Comparison of ENCODE assay signal across 18 cellular contexts in the genomic region with DNA sequence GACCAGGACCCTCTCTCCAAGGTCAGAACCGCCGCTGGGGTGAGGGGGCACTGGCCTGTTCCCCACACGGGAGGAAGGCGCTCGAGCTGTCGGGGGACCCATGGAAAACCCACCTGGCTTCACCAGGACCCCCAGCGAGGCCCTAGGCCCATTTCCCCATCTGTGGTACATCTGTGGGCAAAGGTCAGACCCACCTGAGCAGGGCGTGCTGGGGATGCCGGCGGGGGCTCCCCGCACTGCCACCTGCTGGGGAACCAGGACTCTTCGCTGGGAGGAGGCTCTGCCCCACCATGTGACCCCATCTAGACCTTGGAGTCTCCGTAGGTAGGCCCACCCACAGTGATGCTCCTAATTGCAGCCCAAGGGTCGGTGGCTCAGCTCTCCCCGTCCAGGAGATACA. TPM values are rescaled to one million over a fixed set of nuclear protein-coding genes. Genes with fewer than 3 reads are reported as not detected.
A peak's percentile ranks its signal among the peaks of the same experiment; 100 is the strongest.
DNase-seq lines count a peak whose midpoint lies in the region; ATAC-seq, FAIRE-seq and TF ChIP-seq lines count a peak whose summit lies in the region.
"Had no signal": no experiment of that assay in that cellular context is flagged by ENCODE, and none has a peak within 500 bp of the region (broad histone marks: within the 10 kb centered on the region; RNA-seq: fewer than 3 reads in every experiment).

No MANE protein-coding gene starts in this region.

- no peaks in the 10 kb centered on the region for H4K20me1 ChIP-seq in K562 (replicated peaks; ENCODE audit: control insufficient read depth, insufficient read depth, low read length)

- intact Hi-C loops in K562 (cut with micrococcal nuclease) = no loop called here
- intact Hi-C loops in uterus (cut with DNase I; ENCODE audit: low total_unique reads) = no loop called here

- TF ChIP-seq CTCF in D721Med (IDR thresholded peaks at IDR 0.05; ENCODE audit: insufficient read depth, missing control alignments) (peak; percentile 3), HFF-Myc (IDR thresholded peaks at IDR 0.05; ENCODE audit: low read depth, low read length, missing control alignments) (peak; percentile 47), K562 (IDR thresholded peaks at IDR 0.05 in 2 of 3, conservative IDR thresholded peaks at IDR 0.05 in 1 of 3; ENCODE audit: insufficient read depth in 2 of 3, low read depth in 1 of 3, low read length in 3 of 3) (peak; percentile 22 to 45 (median 30); a peak in 4 of 6 replicates), mesothelial cell of epicardium (IDR thresholded peaks at IDR 0.05; ENCODE audit: unreplicated experiment) (no peak), type B pancreatic cell (conservative IDR thresholded peaks at IDR 0.05) (no peak), uterus (IDR thresholded peaks at IDR 0.05) (no peak)

- H3K9ac ChIP-seq in K562 (ENCODE audit: insufficient read depth in 1 of 2, low read depth in 2 of 2, low read length in 2 of 2) = no peak overlapping the region

- H3K4me1 ChIP-seq in K562 (replicated peaks in 1 of 2; ENCODE audit: control insufficient read depth in 2 of 2, insufficient read depth in 2 of 2, low read length in 2 of 2) = peaks cover 0 to 15% of the 10 kb centered on the region in 2 experiments; a peak in 3 of 5 replicates
- H3K4me1 ChIP-seq in uterus = no peaks in the 10 kb centered on the region
- H3K4me1 ChIP-seq: gastrocnemius medialis, left ventricle myocardium inferior had no signal

- H3K4me3 Mint-ChIP-seq in mesothelial cell of epicardium (no peak overlapping the region), type B pancreatic cell (no peak overlapping the region)

- peak; percentile 70 for ATAC-seq in K562
- ATAC-seq: gastrocnemius medialis had no signal

- no peak overlapping the region for H3K4me3 ChIP-seq in HFF-Myc (replicated peaks; ENCODE audit: low read depth, low read length)
- H3K4me3 ChIP-seq in K562 = no peak overlapping the region
- H3K4me3 ChIP-seq in uterus = no peak overlapping the region
- H3K4me3 ChIP-seq: gastrocnemius medialis, left ventricle myocardium inferior, SJSA1 had no signal

- DNase-seq in D721Med (ENCODE audit: insufficient read length, low spot score) (no peak), HFF-Myc (ENCODE audit: extremely low read depth, low read depth) (no peak), K562 (ENCODE audit: extremely low read depth in 1 of 4, low spot score in 3 of 4) (peak in 2 of 4 experiments; percentile 10 to 33), left kidney (ENCODE audit: low read depth, low spot score) (peak; percentile 15), mesothelial cell of epicardium (ENCODE audit: low spot score in 2 of 2, unreplicated experiment in 2 of 2) (no peak), type B pancreatic cell (ENCODE audit: extremely low spot score, unreplicated experiment) (no peak), uterus (no peak), middle frontal gyrus (ENCODE audit: extremely low spot score, low spot score) (no peak)
- DNase-seq: activated CD4-positive, alpha-beta T cell treated with anti-CD3 and anti-CD28 coated beads for 1 hour; activated gamma-delta T cell; cerebellar nuclear complex; gastrocnemius medialis; left ventricle myocardium inferior; NCI-H524 treated with DMSO at 0.1 percent for 48 hours; stimulated activated CD4-positive, alpha-beta T cell treated with anti-CD3 and anti-CD28 coated beads, Interleukin-15, amount 100 ng/mL, for 24 hours had no signal

- FAIRE-seq in D721Med (lab: Jason Lieb, UNC) (no peak), K562 (lab: Jason Lieb, UNC) (no peak)
- FAIRE-seq: GM18507 had no signal

- peaks cover 6% of the 10 kb centered on the region for H3K27me3 Mint-ChIP-seq in mesothelial cell of epicardium (ENCODE audit: low read depth)
- peaks cover 5% of the 10 kb centered on the region for H3K27me3 Mint-ChIP-seq in type B pancreatic cell

- H3K9me3 Mint-ChIP-seq in mesothelial cell of epicardium (no peaks in the 10 kb centered on the region), type B pancreatic cell (no peaks in the 10 kb centered on the region)

- H3K36me3 Mint-ChIP-seq in mesothelial cell of epicardium (peaks cover 13% of the 10 kb centered on the region), type B pancreatic cell (peaks cover 5% of the 10 kb centered on the region)

- H2AFZ ChIP-seq in K562 (ENCODE audit: low read depth, low read length) = no peak overlapping the region

- TF ChIP-seq EP300 in K562 (IDR thresholded peaks at IDR 0.05; ENCODE audit: low read length) = no peak

- TF ChIP-seq RAD21 in K562 (CRISPR knock-in tag; conservative IDR thresholded peaks at IDR 0.05 in 1 of 2, IDR thresholded peaks at IDR 0.05 in 1 of 2) = 0 out of 4 replicates have a peak, but pooled peaks of 1 of the 2 experiments have one; percentile 5

- no peaks in the 10 kb centered on the region for H3K9me3 ChIP-seq in K562 (replicated peaks; ENCODE audit: control insufficient read depth, insufficient read depth, low read depth, low read length)
- H3K9me3 ChIP-seq in uterus = no peaks in the 10 kb centered on the region
- H3K9me3 ChIP-seq: gastrocnemius medialis, left ventricle myocardium inferior, neutrophil, SJSA1 had no signal

- no TSS peak for BruUV-seq in K562 (replicated peaks; lab: Mats Ljungman, UMichigan)

- H3K27ac ChIP-seq in K562 (ENCODE audit: extremely low read depth, low read depth, low read length) = no peak overlapping the region
- H3K27ac ChIP-seq in uterus = no peak overlapping the region
- H3K27ac ChIP-seq: gastrocnemius medialis, left ventricle myocardium inferior, neutrophil, SJSA1 had no signal

- H3K36me3 ChIP-seq in K562 (ENCODE audit: control insufficient read depth, insufficient read depth, low read length) (peaks cover 17% of the 10 kb centered on the region; the same call in 1 of the 3 replicates), uterus (no peaks in the 10 kb centered on the region)

- H3K9me1 ChIP-seq in K562 (ENCODE audit: control insufficient read depth, insufficient read depth, low read length) = no peaks in the 10 kb centered on the region

- CTCF ChIA-PET in K562 (lab: Yijun Ruan, JAX; ENCODE audit: low intra/inter-chr PET ratio) = no interaction called here

- no peaks in the 10 kb centered on the region for H3K79me2 ChIP-seq in K562 (ENCODE audit: control insufficient read depth, insufficient read depth, low read length)

- POLR2A ChIA-PET in K562 (lab: Yijun Ruan, JAX) = no interaction called here

- H3K4me2 ChIP-seq in K562 (ENCODE audit: insufficient read depth, low read length) = no peak overlapping the region

- H3K27me3 ChIP-seq in K562 (ENCODE audit: control insufficient read depth in 2 of 2, insufficient read depth in 2 of 2, low read length in 2 of 2) (no peaks in the 10 kb centered on the region; a peak in 2 of 5 replicates), uterus (no peaks in the 10 kb centered on the region)
- H3K27me3 ChIP-seq: SJSA1 had no signal

- 88% methylated on average over 15 of the region's 15 CpGs for WGBS in K562 (ENCODE audit: insufficient coverage, low coverage, missing lambda C conversion rate)

- H3K4me1 Mint-ChIP-seq in mesothelial cell of epicardium = peaks cover 7% of the 10 kb centered on the region
- no peaks in the 10 kb centered on the region for H3K4me1 Mint-ChIP-seq in type B pancreatic cell (ENCODE audit: unreplicated experiment)

- in situ Hi-C loops in K562 (cut with MboI) = no loop called here

- H3K27ac Mint-ChIP-seq in mesothelial cell of epicardium = no peak overlapping the region
- H3K27ac Mint-ChIP-seq in type B pancreatic cell = no peak overlapping the region

- TF ChIP-seq POLR2A in K562 (conservative IDR thresholded peaks at IDR 0.05) = no peak
- no peak for TF ChIP-seq POLR2A in uterus (IDR thresholded peaks at IDR 0.05)

RNA-seq across cellular contexts. Expression of a gene that starts 0.5 kb away (rescaled TPM):
- total RNA-seq in K562 (2011; cell fraction: chromatin; rRNA removed; ENCODE audit: low replicate concordance) = not detected in 2 replicates
- total RNA-seq in K562 (2011; cell fraction: nucleolus; rRNA removed) = not detected in 2 replicates
- total RNA-seq in K562 (2011; cell fraction: nucleoplasm; rRNA removed) = not detected in 2 replicates
- total RNA-seq in K562 (2014; rRNA removed) (not detected in 2 replicates), K562 (2014; rRNA removed; fragmentation: Illumina TruSeq; extraction: Trizol) (not detected in 2 replicates), K562 (2015; rRNA removed; fragmentation: Illumina TruSeq; extraction: Trizol) (not detected in 2 replicates), K562 (2021) (not detected in 2 replicates), mesothelial cell of epicardium (not detected in 3 replicates), type B pancreatic cell (ENCODE audit: low replicate concordance) (0.45 TPM in 1 of 2 replicates, not detected in the other), uterus (not detected)
- polyA plus RNA-seq in K562 (2011; rRNA removed) (not detected in 2 replicates), K562 (2014; fragmentation: Illumina TruSeq; extraction: Trizol) (not detected in 2 replicates), K562 (2014; fragmentation: Nextera tagmentation; extraction: Ambion mirVana) (under 1 TPM; 0.03 to 0.04 TPM), K562 (2014; rRNA removed) (not detected in 2 replicates)
- not detected in 2 replicates for polyA plus RNA-seq in K562 (2011; cell fraction: cytosol; rRNA removed)
- not detected in 2 replicates for polyA plus RNA-seq in K562 (2011; cell fraction: nucleus; rRNA removed)
- polyA plus RNA-seq in K562 (2012) = 0.25 and 0.65 TPM in 2 replicates
- not detected in 2 replicates for polyA minus RNA-seq in K562 (2011; rRNA and poly(A)+ RNA removed)
- polyA minus RNA-seq in K562 (2011; cell fraction: cytosol; rRNA and poly(A)+ RNA removed) = not detected in 2 replicates
- not detected in 2 replicates for polyA minus RNA-seq in K562 (2011; cell fraction: nucleus; rRNA and poly(A)+ RNA removed)
- total RNA-seq: gastrocnemius medialis, left ventricle myocardium inferior, SJSA1 had no signal

RNA-seq across cellular contexts. Expression of a gene that starts 51.4 kb away (rescaled TPM):
- 23.7 and 26.4 TPM in 2 replicates for total RNA-seq in K562 (2011; cell fraction: chromatin; rRNA removed; ENCODE audit: low replicate concordance)
- 11.3 and 15.1 TPM in 2 replicates for total RNA-seq in K562 (2011; cell fraction: nucleolus; rRNA removed)
- 12.6 and 16.0 TPM in 2 replicates for total RNA-seq in K562 (2011; cell fraction: nucleoplasm; rRNA removed)
- total RNA-seq in K562 (2014; rRNA removed) (6.6 and 9.4 TPM in 2 replicates), K562 (2014; rRNA removed; fragmentation: Illumina TruSeq; extraction: Trizol) (7.1 and 8.1 TPM in 2 replicates), K562 (2015; rRNA removed; fragmentation: Illumina TruSeq; extraction: Trizol) (9.5 and 9.6 TPM in 2 replicates), K562 (2021) (7.0 and 8.0 TPM in 2 replicates), mesothelial cell of epicardium (10.5 to 13.5 TPM (median 10.7 TPM) in 3 replicates), type B pancreatic cell (ENCODE audit: low replicate concordance) (12.2 and 12.6 TPM in 2 replicates), uterus (10 to 100 TPM in 2 of 4 donors, 1 to 10 TPM in 1, under 1 TPM in 1; under 0.01 to 13.1 (median 7.4) TPM)
- polyA plus RNA-seq in K562 (2011; rRNA removed) (7.9 and 9.1 TPM in 2 replicates), K562 (2014; fragmentation: Illumina TruSeq; extraction: Trizol) (7.5 and 9.7 TPM in 2 replicates), K562 (2014; fragmentation: Nextera tagmentation; extraction: Ambion mirVana) (1 to 10 TPM; 3.7 to 9.2 TPM), K562 (2014; rRNA removed) (7.7 and 10.9 TPM in 2 replicates)
- polyA plus RNA-seq in K562 (2011; cell fraction: cytosol; rRNA removed) = 2.8 and 3.8 TPM in 2 replicates
- 13.4 and 14.5 TPM in 2 replicates for polyA plus RNA-seq in K562 (2011; cell fraction: nucleus; rRNA removed)
- polyA plus RNA-seq in K562 (2012) = 5.8 and 7.5 TPM in 2 replicates
- polyA minus RNA-seq in K562 (2011; rRNA and poly(A)+ RNA removed) = 13.0 and 13.2 TPM in 2 replicates
- polyA minus RNA-seq in K562 (2011; cell fraction: cytosol; rRNA and poly(A)+ RNA removed) = 3.5 and 11.6 TPM in 2 replicates
- polyA minus RNA-seq in K562 (2011; cell fraction: nucleus; rRNA and poly(A)+ RNA removed) = 8.9 and 13.4 TPM in 2 replicates

Comparison
In these comparisons a context has a peak if more than half of its experiments do, and no peak if none do; other contexts are left out.
1. CTCF ChIP-seq: peak in D721Med (single experiment), HFF-Myc (single experiment) and K562 (3 of 3); none in mesothelial cell of epicardium (single experiment), type B pancreatic cell (single experiment) and uterus (0 of 4).